In the genomic region with DNA sequence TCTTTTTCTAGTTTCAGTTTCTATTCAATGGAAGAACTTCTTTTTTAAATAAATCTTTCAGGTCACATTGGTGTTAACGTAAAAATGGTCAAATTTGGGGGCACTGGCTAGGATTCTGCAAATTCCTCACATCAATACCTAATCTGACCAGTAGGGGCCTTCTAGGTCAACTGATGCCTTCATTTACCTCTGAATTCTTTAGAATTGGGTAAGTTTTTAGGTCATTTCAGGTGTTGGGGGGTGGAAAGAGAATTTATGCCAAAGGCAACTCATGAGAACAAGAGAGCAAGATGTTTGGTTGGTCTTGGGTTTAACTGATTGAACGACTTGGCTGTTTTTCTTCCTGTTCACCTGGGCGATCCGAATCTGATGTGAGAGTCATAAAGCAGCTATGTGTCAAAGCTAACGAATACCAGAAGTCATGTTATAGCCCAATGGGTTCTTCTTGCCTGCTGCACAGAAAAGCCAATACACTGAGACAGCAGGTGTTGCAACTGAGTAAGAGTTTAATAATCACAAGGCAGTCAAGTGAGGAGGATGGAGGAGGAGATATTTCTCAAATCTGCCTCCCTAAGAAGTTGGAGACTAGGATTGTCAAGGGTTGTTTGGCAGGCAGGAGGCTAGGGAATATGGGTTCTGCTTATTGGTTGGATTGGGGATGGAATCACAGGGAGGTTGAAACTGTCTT, we compare ENCODE assay signal across 2 cellular contexts.
TF ChIP-seq lines count a peak whose summit lies in the region.

No MANE protein-coding gene starts in this region.

TF ChIP-seq in SK-N-SH, 30 proteins besides CTCF, POLR2A, EP300 and RAD21 (continued from another document):
- TF ChIP-seq TEAD4 (IDR thresholded peaks at IDR 0.05; ENCODE audit: borderline replicate concordance, insufficient read depth) (no peak), MEF2A (IDR thresholded peaks at IDR 0.05; ENCODE audit: borderline replicate concordance, low read depth) (no peak), RCOR1 (IDR thresholded peaks at IDR 0.05; ENCODE audit: low read length) (no peak), CHD2 (IDR thresholded peaks at IDR 0.05; ENCODE audit: low read length, partially characterized antibody) (no peak)
TF ChIP-seq in SK-N-SH: peak in this region for 0.

TF ChIP-seq in SK-N-SH treated with all-trans-retinoic acid at 6 μM for 48 hours, 23 proteins besides CTCF, POLR2A, EP300 and RAD21 (continued from another document):
- TF ChIP-seq, protein P1, sequence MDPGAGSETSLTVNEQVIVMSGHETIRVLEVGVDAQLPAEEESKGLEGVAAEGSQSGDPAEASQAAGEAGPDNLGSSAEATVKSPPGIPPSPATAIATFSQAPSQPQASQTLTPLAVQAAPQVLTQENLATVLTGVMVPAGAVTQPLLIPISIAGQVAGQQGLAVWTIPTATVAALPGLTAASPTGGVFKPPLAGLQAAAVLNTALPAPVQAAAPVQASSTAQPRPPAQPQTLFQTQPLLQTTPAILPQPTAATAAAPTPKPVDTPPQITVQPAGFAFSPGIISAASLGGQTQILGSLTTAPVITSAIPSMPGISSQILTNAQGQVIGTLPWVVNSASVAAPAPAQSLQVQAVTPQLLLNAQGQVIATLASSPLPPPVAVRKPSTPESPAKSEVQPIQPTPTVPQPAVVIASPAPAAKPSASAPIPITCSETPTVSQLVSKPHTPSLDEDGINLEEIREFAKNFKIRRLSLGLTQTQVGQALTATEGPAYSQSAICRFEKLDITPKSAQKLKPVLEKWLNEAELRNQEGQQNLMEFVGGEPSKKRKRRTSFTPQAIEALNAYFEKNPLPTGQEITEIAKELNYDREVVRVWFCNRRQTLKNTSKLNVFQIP (CRISPR knock-in tag; IDR thresholded peaks at IDR 0.05; ENCODE audit: borderline replicate concordance, low read depth) = no peak
- TF ChIP-seq OSR1 (CRISPR knock-in tag; IDR thresholded peaks at IDR 0.05) (no peak), ZFP3 (CRISPR knock-in tag; IDR thresholded peaks at IDR 0.05) (no peak), ZC3H10 (CRISPR knock-in tag; IDR thresholded peaks at IDR 0.05) (no peak), BACH2 (CRISPR knock-in tag; IDR thresholded peaks at IDR 0.05; ENCODE audit: borderline replicate concordance) (no peak)
- TF ChIP-seq, protein P2, sequence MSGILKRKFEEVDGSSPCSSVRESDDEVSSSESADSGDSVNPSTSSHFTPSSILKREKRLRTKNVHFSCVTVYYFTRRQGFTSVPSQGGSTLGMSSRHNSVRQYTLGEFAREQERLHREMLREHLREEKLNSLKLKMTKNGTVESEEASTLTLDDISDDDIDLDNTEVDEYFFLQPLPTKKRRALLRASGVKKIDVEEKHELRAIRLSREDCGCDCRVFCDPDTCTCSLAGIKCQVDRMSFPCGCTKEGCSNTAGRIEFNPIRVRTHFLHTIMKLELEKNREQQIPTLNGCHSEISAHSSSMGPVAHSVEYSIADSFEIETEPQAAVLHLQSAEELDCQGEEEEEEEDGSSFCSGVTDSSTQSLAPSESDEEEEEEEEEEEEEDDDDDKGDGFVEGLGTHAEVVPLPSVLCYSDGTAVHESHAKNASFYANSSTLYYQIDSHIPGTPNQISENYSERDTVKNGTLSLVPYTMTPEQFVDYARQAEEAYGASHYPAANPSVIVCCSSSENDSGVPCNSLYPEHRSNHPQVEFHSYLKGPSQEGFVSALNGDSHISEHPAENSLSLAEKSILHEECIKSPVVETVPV (CRISPR knock-in tag; IDR thresholded peaks at IDR 0.05) = no peak
- TF ChIP-seq, protein P3, sequence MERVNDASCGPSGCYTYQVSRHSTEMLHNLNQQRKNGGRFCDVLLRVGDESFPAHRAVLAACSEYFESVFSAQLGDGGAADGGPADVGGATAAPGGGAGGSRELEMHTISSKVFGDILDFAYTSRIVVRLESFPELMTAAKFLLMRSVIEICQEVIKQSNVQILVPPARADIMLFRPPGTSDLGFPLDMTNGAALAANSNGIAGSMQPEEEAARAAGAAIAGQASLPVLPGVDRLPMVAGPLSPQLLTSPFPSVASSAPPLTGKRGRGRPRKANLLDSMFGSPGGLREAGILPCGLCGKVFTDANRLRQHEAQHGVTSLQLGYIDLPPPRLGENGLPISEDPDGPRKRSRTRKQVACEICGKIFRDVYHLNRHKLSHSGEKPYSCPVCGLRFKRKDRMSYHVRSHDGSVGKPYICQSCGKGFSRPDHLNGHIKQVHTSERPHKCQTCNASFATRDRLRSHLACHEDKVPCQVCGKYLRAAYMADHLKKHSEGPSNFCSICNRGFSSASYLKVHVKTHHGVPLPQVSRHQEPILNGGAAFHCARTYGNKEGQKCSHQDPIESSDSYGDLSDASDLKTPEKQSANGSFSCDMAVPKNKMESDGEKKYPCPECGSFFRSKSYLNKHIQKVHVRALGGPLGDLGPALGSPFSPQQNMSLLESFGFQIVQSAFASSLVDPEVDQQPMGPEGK (CRISPR knock-in tag; IDR thresholded peaks at IDR 0.05; ENCODE audit: borderline replicate concordance) = no peak
